1 cellular context compared by ENCODE assay signal in the genomic region with DNA sequence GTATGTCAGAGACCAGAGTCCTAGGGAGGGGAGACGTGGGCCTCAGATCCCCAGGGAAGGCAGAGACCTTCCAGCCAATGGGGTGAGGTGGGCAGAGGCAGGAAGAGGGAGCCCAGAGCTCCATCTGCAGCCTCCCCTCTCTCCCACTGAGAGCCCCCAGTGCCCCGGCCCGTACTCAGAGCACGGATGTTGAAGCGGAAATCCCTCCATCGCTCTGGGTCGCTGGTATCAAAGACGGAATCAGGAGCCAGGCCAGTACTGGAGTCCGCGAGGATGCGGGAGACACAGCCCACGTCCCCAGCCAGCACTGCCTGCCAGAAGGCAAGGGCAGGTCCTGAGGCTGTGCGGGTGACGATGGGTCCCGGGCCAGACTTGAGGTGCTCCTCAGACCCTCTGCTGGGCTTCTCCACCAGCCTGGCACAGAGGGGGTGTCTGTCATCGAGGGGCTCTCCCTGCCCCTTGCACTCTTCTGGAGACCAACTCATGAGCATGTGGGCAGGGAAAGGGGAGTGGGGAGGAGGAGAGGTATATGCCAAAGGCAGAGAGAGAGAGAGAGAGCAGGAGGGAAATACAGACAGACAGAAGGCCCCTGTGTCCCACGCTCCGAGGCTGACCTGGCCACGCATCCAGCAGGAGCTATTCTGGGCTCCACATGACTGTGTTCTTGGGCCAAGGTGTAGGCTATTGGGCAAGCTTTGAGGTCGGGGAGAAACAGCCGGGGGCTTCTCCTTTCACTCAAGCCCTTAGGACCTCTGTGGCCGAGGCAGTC.
TF ChIP-seq lines count a peak whose summit lies in the region.

A gene with protein sequence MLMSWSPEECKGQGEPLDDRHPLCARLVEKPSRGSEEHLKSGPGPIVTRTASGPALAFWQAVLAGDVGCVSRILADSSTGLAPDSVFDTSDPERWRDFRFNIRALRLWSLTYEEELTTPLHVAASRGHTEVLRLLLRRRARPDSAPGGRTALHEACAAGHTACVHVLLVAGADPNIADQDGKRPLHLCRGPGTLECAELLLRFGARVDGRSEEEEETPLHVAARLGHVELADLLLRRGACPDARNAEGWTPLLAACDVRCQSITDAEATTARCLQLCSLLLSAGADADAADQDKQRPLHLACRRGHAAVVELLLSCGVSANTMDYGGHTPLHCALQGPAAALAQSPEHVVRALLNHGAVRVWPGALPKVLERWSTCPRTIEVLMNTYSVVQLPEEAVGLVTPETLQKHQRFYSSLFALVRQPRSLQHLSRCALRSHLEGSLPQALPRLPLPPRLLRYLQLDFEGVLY (minus strand): TSS at position 611 of the 769 bp plus-strand sequence. CDS start 120 bp downstream, at position 491.

TF ChIP-seq in HepG2, 621 proteins besides CTCF, POLR2A, EP300 and RAD21 (continued from another document):
- TF ChIP-seq, protein P1, sequence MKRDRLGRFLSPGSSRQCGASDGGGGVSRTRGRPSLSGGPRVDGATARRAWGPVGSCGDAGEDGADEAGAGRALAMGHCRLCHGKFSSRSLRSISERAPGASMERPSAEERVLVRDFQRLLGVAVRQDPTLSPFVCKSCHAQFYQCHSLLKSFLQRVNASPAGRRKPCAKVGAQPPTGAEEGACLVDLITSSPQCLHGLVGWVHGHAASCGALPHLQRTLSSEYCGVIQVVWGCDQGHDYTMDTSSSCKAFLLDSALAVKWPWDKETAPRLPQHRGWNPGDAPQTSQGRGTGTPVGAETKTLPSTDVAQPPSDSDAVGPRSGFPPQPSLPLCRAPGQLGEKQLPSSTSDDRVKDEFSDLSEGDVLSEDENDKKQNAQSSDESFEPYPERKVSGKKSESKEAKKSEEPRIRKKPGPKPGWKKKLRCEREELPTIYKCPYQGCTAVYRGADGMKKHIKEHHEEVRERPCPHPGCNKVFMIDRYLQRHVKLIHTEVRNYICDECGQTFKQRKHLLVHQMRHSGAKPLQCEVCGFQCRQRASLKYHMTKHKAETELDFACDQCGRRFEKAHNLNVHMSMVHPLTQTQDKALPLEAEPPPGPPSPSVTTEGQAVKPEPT (CRISPR knock-in tag; IDR thresholded peaks at IDR 0.05; ENCODE audit: low read depth): no peak
- no peak for TF ChIP-seq ZNF879 (CRISPR knock-in tag; IDR thresholded peaks at IDR 0.05)
- no peak for TF ChIP-seq PAF1 (CRISPR knock-in tag; IDR thresholded peaks at IDR 0.05)
